17 cellular contexts compared by ENCODE assay signal in the genomic region with DNA sequence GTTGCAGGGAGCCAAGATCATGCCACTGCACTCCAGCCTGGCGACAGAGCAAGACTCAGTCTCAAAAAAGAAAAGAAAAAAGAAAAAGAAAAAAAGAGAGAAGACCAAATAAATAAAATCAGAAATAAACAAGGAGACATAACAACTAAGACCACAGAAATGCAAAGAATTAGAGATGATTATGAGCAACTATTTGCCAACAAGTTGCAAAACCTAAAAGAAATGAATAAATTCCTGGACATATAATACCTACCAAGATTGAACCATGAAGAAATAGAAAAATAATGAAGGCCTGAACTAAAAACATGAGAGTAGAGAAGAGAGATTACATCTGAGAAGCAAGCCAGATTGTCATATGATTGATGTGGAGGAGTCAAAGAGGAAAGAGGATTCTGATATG. TPM values are rescaled to one million over a fixed set of nuclear protein-coding genes. Genes with fewer than 3 reads are reported as not detected.
DNase-seq lines count a peak whose midpoint lies in the region; ATAC-seq and TF ChIP-seq lines count a peak whose summit lies in the region.
"Had no signal": no experiment of that assay in that cellular context is flagged by ENCODE, and none has a peak within 500 bp of the region (broad histone marks: within the 10 kb centered on the region; RNA-seq: fewer than 3 reads in every experiment).

No MANE protein-coding gene starts in this region.

- H3K27ac ChIP-seq in transverse colon = no peak overlapping the region
- H3K27ac ChIP-seq: A549, GM23248 had no signal

- no peak for TF ChIP-seq EP300 in transverse colon (IDR thresholded peaks at IDR 0.05; ENCODE audit: low read depth)

- no peaks in the 10 kb centered on the region for H3K36me3 ChIP-seq in transverse colon

- peaks cover 0 to 5% (median 1%) of the 10 kb centered on the region in 4 donors for H3K4me1 ChIP-seq in transverse colon
- H3K4me1 ChIP-seq: Caco-2 had no signal

- no peak for ATAC-seq in HG03097 (IDR thresholded peaks at IDR 0.05; ENCODE audit: low FRiP score, unreplicated experiment)
- ATAC-seq: A549, GM12878 had no signal

- H3K27me3 ChIP-seq in transverse colon = no peaks in the 10 kb centered on the region

- in situ Hi-C loops in transverse colon (cut with MboI; ENCODE audit: low pct_ligation_motif_present in 1 of 4, low pct_unique_long_range_greater_than_20kb in 1 of 4, low sequenced_read_pairs in 3 of 4) = no loop called here

- 72 to 100% methylated on average over 1 of the region's 1 CpG for WGBS in transverse colon (ENCODE audit: low coverage in 1 of 2), 2 donors

- TF ChIP-seq CTCF in AG10803 (conservative IDR thresholded peaks at IDR 0.05; ENCODE audit: low read length) = no peak
- TF ChIP-seq CTCF in transverse colon (IDR thresholded peaks at IDR 0.05) = no peak

- no peak overlapping the region for H3K4me3 ChIP-seq in AG10803 (ENCODE audit: low read length)
- H3K4me3 ChIP-seq in transverse colon = no peak overlapping the region
- H3K4me3 ChIP-seq: A549, GM12878, GM23248 had no signal

- TF ChIP-seq POLR2A in transverse colon (IDR thresholded peaks at IDR 0.05) = no peak

- DNase-seq in AG10803 (ENCODE audit: low read depth) (peak; percentile 60), GM03348 (ENCODE audit: low spot score) (peak; percentile 18), amniotic epithelial cell (ENCODE audit: low read depth) (peak; percentile 66), SK-N-DZ (ENCODE audit: low spot score) (no peak), transverse colon (no peak)
- DNase-seq: 8988T; ACHN; C1 segment of cervical spinal cord; Caco-2; CD4-positive, alpha-beta memory T cell; DMS79 treated with DMSO at 0.1 percent for 48 hours; GM23248; H7; HCEC 1CT had no signal

- no peaks in the 10 kb centered on the region for H3K9me3 ChIP-seq in transverse colon
- H3K9me3 ChIP-seq: A549, Caco-2 had no signal

- intact Hi-C loops in transverse colon (cut with DNase I; ENCODE audit: low total_unique reads) = no loop called here

RNA-seq across cellular contexts. Expression of a gene that starts 17.6 kb away (rescaled TPM):
- polyA plus RNA-seq in SK-N-DZ (2014; cell fraction: cytosol; rRNA removed) = 8.8 and 9.7 TPM in 2 replicates
- 7.1 and 8.4 TPM in 2 replicates for polyA plus RNA-seq in SK-N-DZ (2014; cell fraction: nucleus; rRNA removed)
- 100 to 1,000 TPM in 3 of 4 donors, 10 to 100 TPM in 1; 55.1 to 180 (median 140) TPM for total RNA-seq in transverse colon

Comparison
In these comparisons a context has a peak if more than half of its experiments do, and no peak if none do; other contexts are left out.
1. DNase-seq: peak in AG10803 (single experiment), GM03348 (single experiment) and amniotic epithelial cell (single experiment); none in SK-N-DZ (single experiment) and transverse colon (single experiment).